Comparison of ENCODE assay signal across 10 cellular contexts in the genomic region with DNA sequence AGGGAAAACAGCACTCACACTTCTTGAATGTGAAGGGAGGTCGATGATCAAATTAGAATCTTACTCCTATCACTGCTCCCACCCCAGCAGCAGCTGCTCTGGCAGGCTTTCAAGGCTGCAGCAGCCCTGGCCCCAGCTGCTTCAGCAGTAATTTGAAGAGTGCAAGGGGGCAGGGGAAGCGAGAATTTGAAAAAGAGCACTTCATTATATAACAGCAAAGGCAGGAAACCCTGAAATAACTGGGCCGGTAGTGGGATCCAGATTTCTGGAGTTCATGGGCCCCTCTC. TPM values are rescaled to one million over a fixed set of nuclear protein-coding genes. Genes with fewer than 3 reads are reported as not detected.
DNase-seq lines count a peak whose midpoint lies in the region; ATAC-seq and TF ChIP-seq lines count a peak whose summit lies in the region.
"Had no signal": no experiment of that assay in that cellular context is flagged by ENCODE, and none has a peak within 500 bp of the region (broad histone marks: within the 10 kb centered on the region; RNA-seq: fewer than 3 reads in every experiment).

No MANE protein-coding gene starts in this region.

- H3K36me3 ChIP-seq in right lobe of liver, result no peaks in the 10 kb centered on the region

- 22% methylated on average over 3 of the region's 3 CpGs for WGBS in right lobe of liver (ENCODE audit: insufficient coverage, low coverage, low lambda C conversion rate, missing lambda C conversion rate)

- TF ChIP-seq CTCF in brain (conservative IDR thresholded peaks at IDR 0.05) (no peak), right lobe of liver (IDR thresholded peaks at IDR 0.05) (no peak)

- intact Hi-C loops in Right ventricle myocardium inferior (cut with DNase I) (loop anchor here (5.0 kb wide), 1 partner anchor 42 kb away; no protein-coding TSS in a partner anchor), cardiac septum (cut with DNase I) (loop anchor here (2.0 kb wide), 2 partner anchors 43 to 69 kb away; no protein-coding TSS in a partner anchor), right lobe of liver (cut with DNase I) (no loop called here)

- TF ChIP-seq POLR2A in right lobe of liver (IDR thresholded peaks at IDR 0.05), result no peak

- no peaks in the 10 kb centered on the region for H3K36me3 Mint-ChIP-seq in brain
- H3K36me3 Mint-ChIP-seq: activated naive CD8-positive, alpha-beta T cell had no signal

- no peaks in the 10 kb centered on the region for H3K9me3 ChIP-seq in right lobe of liver

- peak overlapping the region in 2 of 3 donors; percentile 22 to 49 for H3K27ac ChIP-seq in right lobe of liver

- DNase-seq in Right ventricle myocardium inferior (ENCODE audit: missing footprints), result peak; percentile 74
- no peak for DNase-seq in cardiac septum (ENCODE audit: low spot score)
- peak in 1 of 3 donors; percentile 33 for DNase-seq in right lobe of liver
- no peak for DNase-seq in SIG-M5 (lab: John Stamatoyannopoulos, UW)
- DNase-seq in effector CD8-positive, alpha-beta T cell (lab: John Stamatoyannopoulos, UW), result no peak

- H3K4me1 Mint-ChIP-seq in brain, result peaks cover 53% of the 10 kb centered on the region

- H3K4me1 ChIP-seq in right lobe of liver, result peaks cover 0 to 7% (median 0%) of the 10 kb centered on the region in 4 donors

- peak overlapping the region in 4 of 5 experiments; percentile 76 to 97 (median 90) for H3K27ac Mint-ChIP-seq in brain
- H3K27ac Mint-ChIP-seq: activated naive CD8-positive, alpha-beta T cell had no signal

- ATAC-seq in Right ventricle myocardium inferior (peak; percentile 54), right lobe of liver (peak; percentile 23 to 51 (median 31)), esophagus mucosa (no peak), GM18519 (IDR thresholded peaks at IDR 0.05; ENCODE audit: low FRiP score, unreplicated experiment) (no peak)

- peak overlapping the region; percentile 49 to 75 (median 60) for H3K4me3 Mint-ChIP-seq in brain
- H3K4me3 Mint-ChIP-seq: activated naive CD8-positive, alpha-beta T cell; neural crest cell had no signal

- no peak overlapping the region for H3K4me3 ChIP-seq in right lobe of liver

- no peaks in the 10 kb centered on the region for H3K27me3 Mint-ChIP-seq in brain
- H3K27me3 Mint-ChIP-seq: activated naive CD8-positive, alpha-beta T cell had no signal

- no peaks in the 10 kb centered on the region for H3K27me3 ChIP-seq in right lobe of liver

- H3K9me3 Mint-ChIP-seq in brain, result no peaks in the 10 kb centered on the region
- H3K9me3 Mint-ChIP-seq: neural crest cell had no signal

RNA-seq across cellular contexts. Expression of gene MYPN, which starts 44.9 kb away (rescaled TPM):
- total RNA-seq in Right ventricle myocardium inferior (112 TPM), cardiac septum (196 TPM), right lobe of liver (under 1 TPM in 4 of 6 experiments, not detected in 2; 0.07 to 0.31 (median 0.10) TPM), esophagus mucosa (0.08 TPM)
- polyA plus RNA-seq in brain (ENCODE audit: insufficient read depth, low read depth, low replicate concordance), result not detected
- total RNA-seq: neural crest cell had no signal

Comparison
In these comparisons a context has a peak if more than half of its experiments do, and no peak if none do; other contexts are left out.
1. ATAC-seq: peak in Right ventricle myocardium inferior (single experiment) and right lobe of liver (4 of 4); none in esophagus mucosa (single experiment) and GM18519 (single experiment).
2. RNA of gene MYPN, which starts 44.9 kb away (total RNA-seq): 196 TPM in cardiac septum (single experiment) and 112 TPM in Right ventricle myocardium inferior (single experiment); 0.08 TPM in esophagus mucosa (single experiment) and 0.07 to 0.31 TPM in right lobe of liver; every median in the first group is over 10 times any median in the second.
3. intact Hi-C loops: an anchor here in Right ventricle myocardium inferior (5.0 kb wide) and cardiac septum (2.0 kb wide); none called in right lobe of liver.